Comparison of ENCODE assay signal across 15 cellular contexts in genomic region chr5:9362600-9362999, GRCh38.
A peak's percentile ranks its signal among the peaks of the same experiment; 100 is the strongest.
DNase-seq lines count a peak whose midpoint lies in the region; ATAC-seq and TF ChIP-seq lines count a peak whose summit lies in the region.
"Had no signal": no experiment of that assay in that cellular context is flagged by ENCODE, and none has a peak within 500 bp of the region (broad histone marks: within the 10 kb centered on the region; RNA-seq: fewer than 3 reads in every experiment).

No MANE protein-coding gene starts in this region.

- no TSS peak for BruUV-seq in Calu3 (replicated peaks; lab: Mats Ljungman, UMichigan)

- H3K9me3 ChIP-seq in BLaER1 (no peaks in the 10 kb centered on the region), endodermal cell (ENCODE audit: control insufficient read depth, low read length) (no peaks in the 10 kb centered on the region)
- H3K9me3 ChIP-seq: colonic mucosa had no signal

- H3K27ac Mint-ChIP-seq in endodermal cell = no peak overlapping the region
- H3K27ac Mint-ChIP-seq in Calu3 (ENCODE audit: unreplicated experiment) = no peak overlapping the region
- H3K27ac Mint-ChIP-seq: activated naive CD4-positive, alpha-beta T cell treated with anti-CD3 and anti-CD28 coated beads, Interleukin-2, amount 50 U/mL, for 24 hours had no signal

- H3K9ac ChIP-seq in BLaER1 (no peak overlapping the region), endodermal cell (ENCODE audit: extremely low read depth, low read length, poor library complexity, severe bottlenecking) (no peak overlapping the region)

- CTCF ChIA-PET in Calu3 (lab: Charles Lee) = no interaction called here

- H3K4me3 ChIP-seq in BLaER1 (no peak overlapping the region), endodermal cell (ENCODE audit: low read length) (no peak overlapping the region)
- H3K4me3 ChIP-seq: colonic mucosa had no signal

- H3K27me3 Mint-ChIP-seq in endodermal cell (ENCODE audit: insufficient read depth) = no peaks in the 10 kb centered on the region
- no peaks in the 10 kb centered on the region for H3K27me3 Mint-ChIP-seq in Calu3 (ENCODE audit: unreplicated experiment)

- no peaks in the 10 kb centered on the region for H3K27me3 ChIP-seq in BLaER1
- no peaks in the 10 kb centered on the region for H3K27me3 ChIP-seq in endodermal cell (ENCODE audit: control insufficient read depth, insufficient read depth, low read length, poor library complexity, severe bottlenecking)
- H3K27me3 ChIP-seq: colonic mucosa had no signal

- H3K4me1 ChIP-seq in BLaER1 = peaks cover 18% of the 10 kb centered on the region
- H3K4me1 ChIP-seq in endodermal cell (ENCODE audit: control insufficient read depth, insufficient read depth, low read length) = no peaks in the 10 kb centered on the region
- H3K4me1 ChIP-seq: colonic mucosa had no signal

- H3K4me3 Mint-ChIP-seq in endodermal cell (no peak overlapping the region), Calu3 (ENCODE audit: low read depth, unreplicated experiment) (no peak overlapping the region)
- H3K4me3 Mint-ChIP-seq: activated naive CD4-positive, alpha-beta T cell treated with anti-CD3 and anti-CD28 coated beads, Interleukin-2, amount 50 U/mL, for 24 hours had no signal

- WGBS in endodermal cell (ENCODE audit: insufficient coverage in 1 of 2, insufficient read length in 1 of 2), 2 experiments = 89% methylated on average over 3 of the region's 3 CpGs; no CpG with 5 or more reads in 1 of the 2 experiments

- no peak overlapping the region for H3K27ac ChIP-seq in BLaER1
- H3K27ac ChIP-seq in endodermal cell (ENCODE audit: low read depth, low read length) = no peak overlapping the region
- H3K27ac ChIP-seq: colonic mucosa had no signal

- H3K4me1 Mint-ChIP-seq in endodermal cell (peaks cover 14% of the 10 kb centered on the region), Calu3 (ENCODE audit: low read depth, unreplicated experiment) (no peaks in the 10 kb centered on the region)

- H3K9me3 Mint-ChIP-seq in endodermal cell = no peaks in the 10 kb centered on the region
- peaks cover 9% of the 10 kb centered on the region for H3K9me3 Mint-ChIP-seq in Calu3 (ENCODE audit: low read depth, unreplicated experiment)

- H4K20me1 ChIP-seq in BLaER1 = no peaks in the 10 kb centered on the region

- H3K36me3 ChIP-seq in BLaER1 = no peaks in the 10 kb centered on the region
- peaks cover 26% of the 10 kb centered on the region for H3K36me3 ChIP-seq in endodermal cell (ENCODE audit: control insufficient read depth, insufficient read depth, low read length)
- H3K36me3 ChIP-seq: colonic mucosa had no signal

- ATAC-seq in GM19025 (IDR thresholded peaks at IDR 0.05; ENCODE audit: low read depth, unreplicated experiment) (peak; percentile 34), HG02588 (IDR thresholded peaks at IDR 0.05; ENCODE audit: unreplicated experiment) (peak; percentile 58), HG03378 (IDR thresholded peaks at IDR 0.05; ENCODE audit: unreplicated experiment) (peak; percentile 44)

- TF ChIP-seq CTCF in endodermal cell (conservative IDR thresholded peaks at IDR 0.05) (no peak), Calu3 (IDR thresholded peaks at IDR 0.05; ENCODE audit: unreplicated experiment) (no peak)

- H3K4me2 ChIP-seq in BLaER1 = peak overlapping the region; percentile 51

- H3K36me3 Mint-ChIP-seq in endodermal cell (ENCODE audit: low read depth) (peaks cover 8% of the 10 kb centered on the region), Calu3 (ENCODE audit: insufficient read depth, unreplicated experiment) (no peaks in the 10 kb centered on the region)

- intact Hi-C loops in Calu3 (cut with micrococcal nuclease; ENCODE audit: unreplicated experiment) = no loop called here

- DNase-seq in amygdala (lab: John Stamatoyannopoulos, UW) (no peak), endodermal cell (no peak), Calu3 (no peak), COR-L47 (lab: John Stamatoyannopoulos, UW) (no peak)
- DNase-seq: activated CD4-positive, alpha-beta T cell treated with anti-CD3 and anti-CD28 coated beads, Interleukin-2, amount 50 U/mL, for 4 hours; colonic mucosa; foreskin fibroblast; left cardiac atrium; NCI-H774; T-helper 1 cell had no signal
